ENCODE assay signal across 11 cellular contexts in the genomic region with DNA sequence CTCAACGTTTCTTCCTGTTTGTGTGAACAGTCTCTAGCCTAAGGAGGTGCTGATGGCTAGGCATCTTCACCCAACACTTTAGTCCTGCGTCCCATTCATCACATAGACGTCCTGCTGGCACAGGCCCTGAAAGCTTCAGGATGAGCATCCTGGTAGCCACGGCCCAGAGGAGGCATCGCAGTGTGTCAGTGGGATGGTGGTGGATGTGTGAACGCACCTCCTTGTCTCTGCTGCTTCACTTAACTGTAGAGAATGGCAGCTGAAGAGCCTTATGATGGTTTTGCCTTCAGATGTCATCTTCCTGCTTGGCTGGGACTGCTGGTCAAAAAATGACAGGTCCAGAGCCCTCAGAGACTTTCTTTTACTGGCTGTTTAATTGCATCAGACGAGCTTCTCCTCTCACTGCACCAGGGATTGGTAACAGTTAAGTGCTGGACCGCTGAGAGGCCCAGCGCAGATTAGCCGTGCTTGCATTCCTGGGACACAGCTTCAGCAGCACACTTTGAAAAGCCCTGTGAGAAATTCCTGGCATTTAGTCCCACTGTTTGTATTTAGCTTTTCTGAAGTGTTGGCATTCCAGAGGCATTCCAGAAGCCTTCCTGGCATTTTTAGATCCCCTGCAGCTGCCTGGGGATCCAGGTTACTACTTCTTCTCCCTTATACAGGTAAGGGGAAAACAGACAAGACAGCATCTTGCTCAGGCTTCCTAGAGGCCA.
DNase-seq lines count a peak whose midpoint lies in the region; ATAC-seq and TF ChIP-seq lines count a peak whose summit lies in the region.
"Had no signal": no experiment of that assay in that cellular context is flagged by ENCODE, and none has a peak within 500 bp of the region (broad histone marks: within the 10 kb centered on the region; RNA-seq: fewer than 3 reads in every experiment).

No MANE protein-coding gene starts in this region.

- BruUV-seq in Panc1 (replicated peaks; lab: Mats Ljungman, UMichigan), result no TSS peak

- H3K4me1 Mint-ChIP-seq in neural progenitor cell, result peaks cover 62% of the 10 kb centered on the region

- POLR2A ChIA-PET in Panc1 (lab: Charles Lee), result interaction anchor here (0.6 kb wide), 1 partner anchor 77 kb away, joined by 3 read pairs; no protein-coding TSS in a partner anchor

- TF ChIP-seq POLR2A in suprapubic skin (IDR thresholded peaks at IDR 0.05), result no peak
- no peak for TF ChIP-seq POLR2A in tibial nerve (IDR thresholded peaks at IDR 0.05)

- CTCF ChIA-PET in Panc1 (lab: Charles Lee), result interaction anchor here (0.7 kb wide), 1 partner anchor 132 kb away, joined by 4 read pairs; no protein-coding TSS in a partner anchor

- no peaks in the 10 kb centered on the region for H3K79me2 ChIP-seq in neural progenitor cell (ENCODE audit: low read depth)

- WGBS in suprapubic skin, result 81% methylated on average over 10 of the region's 10 CpGs
- 55 to 65% methylated on average over 10 of the region's 10 CpGs for WGBS in tibial nerve, 2 donors

- no peaks in the 10 kb centered on the region for H3K27me3 Mint-ChIP-seq in neural progenitor cell (ENCODE audit: insufficient read depth, low read depth)
- H3K27me3 Mint-ChIP-seq: effector memory CD8-positive, alpha-beta T cell had no signal

- no peaks in the 10 kb centered on the region for H3K9me3 ChIP-seq in Panc1 (ENCODE audit: control insufficient read depth, insufficient read depth, low read depth, low read length)
- H3K9me3 ChIP-seq in cardiac muscle cell (ENCODE audit: low read depth), result no peaks in the 10 kb centered on the region
- no peaks in the 10 kb centered on the region for H3K9me3 ChIP-seq in neural progenitor cell (ENCODE audit: low read depth)
- H3K9me3 ChIP-seq in suprapubic skin, result no peaks in the 10 kb centered on the region
- H3K9me3 ChIP-seq in tibial nerve, result no peaks in the 10 kb centered on the region

- H3K9me3 Mint-ChIP-seq in neural progenitor cell, result no peaks in the 10 kb centered on the region
- H3K9me3 Mint-ChIP-seq: effector memory CD8-positive, alpha-beta T cell had no signal

- H3K36me3 ChIP-seq in Panc1 (ENCODE audit: control insufficient read depth, insufficient read depth, low read length) (no peaks in the 10 kb centered on the region), cardiac muscle cell (no peaks in the 10 kb centered on the region), neural progenitor cell (no peaks in the 10 kb centered on the region), suprapubic skin (no peaks in the 10 kb centered on the region), tibial nerve (peaks cover 0 to 13% (median 0%) of the 10 kb centered on the region in 3 donors)

- peak overlapping the region; percentile 90 for H3K27ac ChIP-seq in Panc1 (ENCODE audit: low read length)
- H3K27ac ChIP-seq in cardiac muscle cell, result peak overlapping the region; percentile 97
- H3K27ac ChIP-seq in neural progenitor cell, result peak overlapping the region; percentile 97
- H3K27ac ChIP-seq in suprapubic skin, result no peak overlapping the region
- H3K27ac ChIP-seq in tibial nerve, result no peak overlapping the region

- no peak for TF ChIP-seq CTCF in Panc1 (IDR thresholded peaks at IDR 0.05)
- TF ChIP-seq CTCF in cardiac muscle cell (IDR thresholded peaks at IDR 0.05; ENCODE audit: low read depth, low read length), result no peak
- no peak for TF ChIP-seq CTCF in neural progenitor cell (IDR thresholded peaks at IDR 0.05)
- no peak for TF ChIP-seq CTCF in suprapubic skin (IDR thresholded peaks at IDR 0.05)
- TF ChIP-seq CTCF in tibial nerve (IDR thresholded peaks at IDR 0.05), result no peak

- no peaks in the 10 kb centered on the region for H3K36me3 Mint-ChIP-seq in neural progenitor cell

- no peak for TF ChIP-seq EP300 in suprapubic skin (IDR thresholded peaks at IDR 0.05)
- no peak for TF ChIP-seq EP300 in tibial nerve (IDR thresholded peaks at IDR 0.05)

- no peaks in the 10 kb centered on the region for H4K20me1 ChIP-seq in neural progenitor cell (ENCODE audit: low read depth)

- peak overlapping the region; percentile 64 for H3K4me2 ChIP-seq in neural progenitor cell

- H3K4me3 Mint-ChIP-seq in neural progenitor cell, result no peak overlapping the region
- H3K4me3 Mint-ChIP-seq: effector memory CD8-positive, alpha-beta T cell had no signal

- intact Hi-C loops in Panc1 (cut with micrococcal nuclease; ENCODE audit: unreplicated experiment), result loop anchor here (10.0 kb wide), 1 partner anchor 96 kb away; no protein-coding TSS in a partner anchor

- peak; percentile 90 for ATAC-seq in Panc1
- ATAC-seq: effector memory CD8-positive, alpha-beta T cell had no signal

- no peak overlapping the region for H2AFZ ChIP-seq in neural progenitor cell (replicated peaks)

- peaks cover 42% of the 10 kb centered on the region for H3K4me1 ChIP-seq in Panc1 (ENCODE audit: control insufficient read depth, insufficient read depth, low read length)
- peaks cover 15% of the 10 kb centered on the region for H3K4me1 ChIP-seq in cardiac muscle cell (ENCODE audit: low read depth)
- H3K4me1 ChIP-seq in neural progenitor cell, result peaks cover 58% of the 10 kb centered on the region
- H3K4me1 ChIP-seq in suprapubic skin, result no peaks in the 10 kb centered on the region
- no peaks in the 10 kb centered on the region for H3K4me1 ChIP-seq in tibial nerve

- in situ Hi-C loops in Panc1 (cut with HindIII; ENCODE audit: low pct_unique_long_range_greater_than_20kb, low sequenced_read_pairs), result no loop called here

- peaks cover 37% of the 10 kb centered on the region for H3F3A ChIP-seq in neural progenitor cell (ENCODE audit: low read depth)

- H3K27me3 ChIP-seq in Panc1 (ENCODE audit: control insufficient read depth, insufficient read depth, low read length) (no peaks in the 10 kb centered on the region), cardiac muscle cell (no peaks in the 10 kb centered on the region), neural progenitor cell (no peaks in the 10 kb centered on the region), suprapubic skin (no peaks in the 10 kb centered on the region), tibial nerve (no peaks in the 10 kb centered on the region)

- H3K9ac ChIP-seq in neural progenitor cell, result no peak overlapping the region

- no peak overlapping the region for H3K4me3 ChIP-seq in Panc1 (ENCODE audit: low read depth in 2 of 2, low read length in 2 of 2)
- no peak overlapping the region for H3K4me3 ChIP-seq in cardiac muscle cell
- H3K4me3 ChIP-seq in neural progenitor cell, result no peak overlapping the region
- H3K4me3 ChIP-seq in suprapubic skin, result no peak overlapping the region
- no peak overlapping the region for H3K4me3 ChIP-seq in tibial nerve

- DNase-seq in D341Med (ENCODE audit: low spot score) (peak; percentile 2), Panc1 (ENCODE audit: low read depth, low spot score) (no peak), cardiac muscle cell (ENCODE audit: low read depth in 1 of 2, low spot score in 1 of 2) (peak; percentile 77 to 93), neural progenitor cell (ENCODE audit: low spot score) (peak; percentile 94), suprapubic skin (ENCODE audit: low spot score in 2 of 2) (no peak), NCI-H446 (lab: John Stamatoyannopoulos, UW) (no peak), tibial nerve (ENCODE audit: low spot score in 2 of 2) (no peak), SKM-1 (lab: John Stamatoyannopoulos, UW; ENCODE audit: unreplicated experiment) (no peak)
- DNase-seq: DMS 273 treated with DMSO at 0.1 percent for 48 hours; effector memory CD8-positive, alpha-beta T cell; NCI-H1436 had no signal

- H3K27ac Mint-ChIP-seq in neural progenitor cell, result peak overlapping the region; percentile 91
- H3K27ac Mint-ChIP-seq: effector memory CD8-positive, alpha-beta T cell had no signal

Comparison
In these comparisons a context has a peak if more than half of its experiments do, and no peak if none do; other contexts are left out.
1. DNase-seq: peak in D341Med (single experiment), cardiac muscle cell (2 of 2) and neural progenitor cell (single experiment); none in Panc1 (single experiment), suprapubic skin (0 of 2), NCI-H446 (0 of 2), tibial nerve (0 of 2) and SKM-1 (single experiment).
2. H3K27ac ChIP-seq: peak in Panc1 (single experiment), cardiac muscle cell (single experiment) and neural progenitor cell (single experiment); none in suprapubic skin (single experiment) and tibial nerve (0 of 4).